19 cellular contexts compared by ENCODE assay signal in the genomic region with DNA sequence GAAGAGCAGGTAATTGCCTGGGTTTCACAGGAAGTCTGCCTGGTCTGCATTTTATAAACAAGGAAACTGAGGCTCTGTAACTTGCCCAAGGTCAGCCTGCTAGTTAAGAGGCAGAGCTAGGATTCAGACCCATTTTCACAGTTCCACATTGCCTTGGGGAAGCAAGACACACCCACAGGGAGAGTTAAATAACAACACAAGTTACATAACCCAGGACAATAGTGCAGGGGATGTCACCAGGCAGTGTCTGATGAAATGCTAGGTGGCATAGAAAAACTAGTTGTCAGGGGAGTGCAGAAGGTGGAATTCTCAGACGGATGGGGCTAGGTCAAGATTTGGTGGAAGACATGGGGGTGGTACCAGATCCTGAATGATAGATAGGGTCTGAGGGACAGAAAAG.
DNase-seq lines count a peak whose midpoint lies in the region; ATAC-seq lines count a peak whose summit lies in the region.
"Had no signal": no experiment of that assay in that cellular context is flagged by ENCODE, and none has a peak within 500 bp of the region (broad histone marks: within the 10 kb centered on the region; RNA-seq: fewer than 3 reads in every experiment).

No MANE protein-coding gene starts in this region.

- H3K36me3 Mint-ChIP-seq in T-helper 2 cell treated with Interferon-gamma antibody and Interleukin-4, amounts not matched to agents 5 μg/mL and 100 μg/mL, for 36 hours (ENCODE audit: low read depth) = no peaks in the 10 kb centered on the region

- peaks cover 8% of the 10 kb centered on the region for H3K4me1 Mint-ChIP-seq in T-helper 2 cell treated with Interferon-gamma antibody and Interleukin-4, amounts not matched to agents 5 μg/mL and 100 μg/mL, for 36 hours (ENCODE audit: low read depth)

- no peak overlapping the region for H2AK5ac ChIP-seq in trophoblast cell (ENCODE audit: low read length)

- H3K9me3 ChIP-seq in trophoblast cell (ENCODE audit: insufficient read depth, low read depth, low read length) = no peaks in the 10 kb centered on the region
- H3K9me3 ChIP-seq: SJCRH30 had no signal

- no peak overlapping the region for H3K18ac ChIP-seq in trophoblast cell (ENCODE audit: low read length)

- no peaks in the 10 kb centered on the region for H3K4me1 ChIP-seq in trophoblast cell (ENCODE audit: control insufficient read depth in 1 of 2, insufficient read depth in 2 of 2, low read length in 2 of 2)
- H3K4me1 ChIP-seq: SJCRH30 had no signal

- H4K91ac ChIP-seq in trophoblast cell (ENCODE audit: low read depth, low read length) = no peak overlapping the region

- H2BK5ac ChIP-seq in trophoblast cell (ENCODE audit: low read depth, low read length, poor library complexity) = no peak overlapping the region

- intact Hi-C loops in left colon (cut with DNase I, micrococcal nuclease) = no loop called here

- H3K27ac ChIP-seq in trophoblast cell (ENCODE audit: low read depth, low read length) = no peak overlapping the region
- H3K27ac ChIP-seq: KMS-11, SJCRH30 had no signal

- no CpG with 5 or more reads among the region's 1 CpG for WGBS in trophoblast cell (ENCODE audit: extremely low coverage, insufficient coverage, insufficient read length)

- H3K4ac ChIP-seq in trophoblast cell (ENCODE audit: low read depth, low read length) = no peak overlapping the region

- H4K8ac ChIP-seq in trophoblast cell (ENCODE audit: low read depth, low read length) = no peak overlapping the region

- H2BK12ac ChIP-seq in trophoblast cell (ENCODE audit: low read length) = no peak overlapping the region

- H3K36me3 ChIP-seq in trophoblast cell (ENCODE audit: control insufficient read depth in 1 of 2, insufficient read depth in 2 of 2, low read length in 2 of 2) = no peaks in the 10 kb centered on the region
- H3K36me3 ChIP-seq: SJCRH30 had no signal

- H3K27ac Mint-ChIP-seq in T-helper 2 cell treated with Interferon-gamma antibody and Interleukin-4, amounts not matched to agents 5 μg/mL and 100 μg/mL, for 36 hours = no peak overlapping the region
- H3K27ac Mint-ChIP-seq: HFFc6 had no signal

- H3K4me3 ChIP-seq in trophoblast cell (ENCODE audit: low read depth, low read length) = no peak overlapping the region
- H3K4me3 ChIP-seq: SJCRH30 had no signal

- no peak overlapping the region for H3K4me2 ChIP-seq in trophoblast cell (ENCODE audit: low read length)
- H3K4me2 ChIP-seq: KMS-11 had no signal

- no peaks in the 10 kb centered on the region for H3K79me1 ChIP-seq in trophoblast cell (ENCODE audit: low read length)

- ATAC-seq in left colon (peak; percentile 26), GM18873 (IDR thresholded peaks at IDR 0.05; ENCODE audit: low FRiP score, unreplicated experiment) (no peak), HG03460 (IDR thresholded peaks at IDR 0.05; ENCODE audit: unreplicated experiment) (no peak)

- no peak overlapping the region for H4K12ac ChIP-seq in trophoblast cell (ENCODE audit: low read depth, low read length)

- H3K23ac ChIP-seq in trophoblast cell (ENCODE audit: low read length) = no peak overlapping the region

- no peak overlapping the region for H3K4me3 Mint-ChIP-seq in T-helper 2 cell treated with Interferon-gamma antibody and Interleukin-4, amounts not matched to agents 5 μg/mL and 100 μg/mL, for 36 hours
- H3K4me3 Mint-ChIP-seq: HFFc6 had no signal

- no peaks in the 10 kb centered on the region for H3K79me2 ChIP-seq in trophoblast cell (ENCODE audit: control insufficient read depth, insufficient read depth, low read length, poor library complexity)

- H3K9me3 Mint-ChIP-seq in T-helper 2 cell treated with Interferon-gamma antibody and Interleukin-4, amounts not matched to agents 5 μg/mL and 100 μg/mL, for 36 hours = no peaks in the 10 kb centered on the region
- H3K9me3 Mint-ChIP-seq: HFFc6 had no signal

- no peak overlapping the region for H3K14ac ChIP-seq in trophoblast cell (ENCODE audit: low read length)

- H3K27me3 Mint-ChIP-seq in T-helper 2 cell treated with Interferon-gamma antibody and Interleukin-4, amounts not matched to agents 5 μg/mL and 100 μg/mL, for 36 hours (ENCODE audit: low read depth) = peaks cover 4% of the 10 kb centered on the region

- H3K27me3 ChIP-seq in trophoblast cell (ENCODE audit: insufficient read depth, low read length) = no peaks in the 10 kb centered on the region
- H3K27me3 ChIP-seq: SJCRH30 had no signal

- H2BK120ac ChIP-seq in trophoblast cell (ENCODE audit: insufficient read depth, low read length, poor library complexity) = no peak overlapping the region

- DNase-seq in CD1c-positive myeloid dendritic cell (ENCODE audit: extremely low spot score) (peak; percentile 59), MV-4-11 (lab: John Stamatoyannopoulos, UW) (peak; percentile 30), left colon (no peak), trophoblast cell (no peak)
- DNase-seq in T-helper 2 cell treated with Interferon-gamma antibody and Interleukin-4, amounts not matched to agents 5 μg/mL and 100 μg/mL, for 36 hours (ENCODE audit: low spot score) = no peak
- no peak for DNase-seq in effector CD4-positive, alpha-beta T cell
- DNase-seq: C1 segment of cervical spinal cord, COR-L47, GF-D8, HFFc6, NCI-H187 treated with DMSO at 0.1 percent for 48 hours, NCI-H345, NCI-H526 treated with DMSO at 0.1 percent for 48 hours, RPMI8226, SJCRH30, SW 1271 had no signal

- no peak overlapping the region for H2AFZ ChIP-seq in trophoblast cell (ENCODE audit: insufficient read depth, low read length, poor library complexity)

- H3K9ac ChIP-seq in trophoblast cell (ENCODE audit: low read length) = peak overlapping the region; percentile 5
- H3K9ac ChIP-seq: KMS-11 had no signal

Comparison
In these comparisons a context has a peak if more than half of its experiments do, and no peak if none do; other contexts are left out.
1. DNase-seq: peak in CD1c-positive myeloid dendritic cell (single experiment) and MV-4-11 (single experiment); none in left colon (0 of 2), trophoblast cell (0 of 2), T-helper 2 cell treated with Interferon-gamma antibody and Interleukin-4, amounts not matched to agents 5 μg/mL and 100 μg/mL, for 36 hours (single experiment) and effector CD4-positive, alpha-beta T cell (single experiment).